In the genomic region with DNA sequence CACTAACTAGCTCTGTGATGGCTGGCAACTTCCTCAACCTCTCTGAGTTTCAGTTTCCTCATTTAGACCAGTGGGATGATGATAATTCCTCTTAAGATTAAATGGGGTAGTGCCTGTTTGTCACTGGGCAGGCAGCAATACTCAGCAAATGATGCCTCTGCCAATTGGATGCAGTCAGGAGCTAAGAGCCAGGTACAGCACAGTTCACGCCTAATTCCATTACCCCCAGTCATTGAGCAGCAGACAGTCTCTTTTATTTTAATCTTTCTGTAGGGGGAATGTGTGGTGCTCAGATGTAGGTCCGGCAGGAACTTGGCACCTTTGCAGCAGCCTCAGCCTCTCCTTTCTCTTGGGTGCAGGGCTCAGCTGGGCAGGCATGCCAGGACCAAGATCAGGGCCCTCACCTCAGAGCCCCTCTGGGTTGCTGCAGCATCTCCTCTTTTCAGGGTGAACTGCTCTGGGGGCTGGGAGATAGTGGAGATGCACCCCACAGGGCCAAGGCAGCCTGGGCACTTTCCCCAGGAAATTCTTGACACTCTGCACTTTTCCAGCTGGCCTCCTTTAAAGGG, we compare ENCODE assay signal across 18 cellular contexts.
"Had no signal": no experiment of that assay in that cellular context is flagged by ENCODE, and none has a peak within 500 bp of the region (broad histone marks: within the 10 kb centered on the region; RNA-seq: fewer than 3 reads in every experiment).

No MANE protein-coding gene starts in this region.

- H3K36me3 Mint-ChIP-seq: naive thymus-derived CD4-positive, alpha-beta T cell; stimulated activated naive B cell treated with anti-CD40 and anti-IgM and Interleukin-4, amounts not matched to agents 10 μg/mL and 1 μg/mL and 100 μg/mL, for 72 hours; WTC11 had no signal

- H3K4me3 ChIP-seq: ascending aorta, dorsolateral prefrontal cortex, left lung, mucosa of descending colon, transverse colon had no signal

- H3K4me3 Mint-ChIP-seq: activated CD8-positive, alpha-beta T cell treated with anti-CD3 and anti-CD28 coated beads for 36 hours; activated naive CD8-positive, alpha-beta T cell treated with anti-CD3 and anti-CD28 coated beads, Interleukin-2, amount 50 U/mL, for 24 hours; activated T-helper 17 cell treated with anti-CD3 and anti-CD28 coated beads, Interleukin-2, amount 50 U/mL, for 72 hours; naive thymus-derived CD4-positive, alpha-beta T cell; stimulated activated naive B cell treated with anti-CD40 and anti-IgM and Interleukin-4, amounts not matched to agents 10 μg/mL and 1 μg/mL and 100 μg/mL, for 72 hours; WTC11 had no signal

- H3K27ac ChIP-seq: ascending aorta, left lung, transverse colon had no signal

- H3K9me3 Mint-ChIP-seq: activated CD8-positive, alpha-beta T cell treated with anti-CD3 and anti-CD28 coated beads for 36 hours; activated naive CD8-positive, alpha-beta T cell treated with anti-CD3 and anti-CD28 coated beads, Interleukin-2, amount 50 U/mL, for 24 hours; activated T-helper 17 cell treated with anti-CD3 and anti-CD28 coated beads, Interleukin-2, amount 50 U/mL, for 72 hours; stimulated activated naive B cell treated with anti-CD40 and anti-IgM and Interleukin-4, amounts not matched to agents 10 μg/mL and 1 μg/mL and 100 μg/mL, for 72 hours; WTC11 had no signal

- H3K27me3 ChIP-seq: ascending aorta, transverse colon had no signal

- H3K36me3 ChIP-seq: ascending aorta, left lung, transverse colon had no signal

- H3K4me1 ChIP-seq: ascending aorta, left lung, transverse colon had no signal

- H3K27ac Mint-ChIP-seq: activated CD8-positive, alpha-beta T cell treated with anti-CD3 and anti-CD28 coated beads for 36 hours; activated naive CD8-positive, alpha-beta T cell treated with anti-CD3 and anti-CD28 coated beads, Interleukin-2, amount 50 U/mL, for 24 hours; activated T-helper 17 cell treated with anti-CD3 and anti-CD28 coated beads, Interleukin-2, amount 50 U/mL, for 72 hours; naive thymus-derived CD4-positive, alpha-beta T cell; stimulated activated naive B cell treated with anti-CD40 and anti-IgM and Interleukin-4, amounts not matched to agents 10 μg/mL and 1 μg/mL and 100 μg/mL, for 72 hours had no signal

- DNase-seq: activated CD4-positive, alpha-beta T cell treated with anti-CD3 and anti-CD28 coated beads for 4 hours; activated CD8-positive, alpha-beta T cell treated with anti-CD3 and anti-CD28 coated beads for 36 hours; activated naive CD4-positive, alpha-beta T cell treated with Interleukin-2 at 50 U/mL for 16 hours; activated naive CD8-positive, alpha-beta T cell treated with anti-CD3 and anti-CD28 coated beads, Interleukin-2, amount 50 U/mL, for 24 hours; erythroblast; left lung; mucosa of descending colon; posterior cingulate gyrus; stimulated activated CD4-positive, alpha-beta T cell treated with anti-CD3 and anti-CD28 coated beads, Interleukin-15, amount 100 ng/mL, for 24 hours; stimulated activated CD4-positive, alpha-beta T cell treated with anti-CD3 and anti-CD28 coated beads, Interleukin-4, amount 100 ng/mL, for 1 hour; stimulated activated naive B cell treated with anti-CD40 and anti-IgM and Interleukin-4, amounts not matched to agents 10 μg/mL and 1 μg/mL and 100 μg/mL, for 72 hours; T-helper 2 cell; transverse colon had no signal

- ATAC-seq: activated CD8-positive, alpha-beta T cell treated with anti-CD3 and anti-CD28 coated beads for 36 hours; activated naive CD8-positive, alpha-beta T cell treated with anti-CD3 and anti-CD28 coated beads, Interleukin-2, amount 50 U/mL, for 24 hours; activated T-helper 17 cell treated with anti-CD3 and anti-CD28 coated beads, Interleukin-2, amount 50 U/mL, for 72 hours; left lung; mucosa of descending colon; naive thymus-derived CD4-positive, alpha-beta T cell; stimulated activated naive B cell treated with anti-CD40 and anti-IgM and Interleukin-4, amounts not matched to agents 10 μg/mL and 1 μg/mL and 100 μg/mL, for 72 hours; WTC11 had no signal

- H3K9me3 ChIP-seq: ascending aorta, left lung, mucosa of descending colon, transverse colon had no signal

- H3K4me1 Mint-ChIP-seq: activated naive CD8-positive, alpha-beta T cell treated with anti-CD3 and anti-CD28 coated beads, Interleukin-2, amount 50 U/mL, for 24 hours; activated T-helper 17 cell treated with anti-CD3 and anti-CD28 coated beads, Interleukin-2, amount 50 U/mL, for 72 hours; stimulated activated naive B cell treated with anti-CD40 and anti-IgM and Interleukin-4, amounts not matched to agents 10 μg/mL and 1 μg/mL and 100 μg/mL, for 72 hours had no signal

- H3K27me3 Mint-ChIP-seq: activated T-helper 17 cell treated with anti-CD3 and anti-CD28 coated beads, Interleukin-2, amount 50 U/mL, for 72 hours had no signal
